19 cellular contexts compared by ENCODE assay signal in genomic region chr11:119782673-119783072, GRCh38. TPM values are rescaled to one million over a fixed set of nuclear protein-coding genes. Genes with fewer than 3 reads are reported as not detected.
DNase-seq lines count a peak whose midpoint lies in the region; ATAC-seq and TF ChIP-seq lines count a peak whose summit lies in the region.
"Had no signal": no experiment of that assay in that cellular context is flagged by ENCODE, and none has a peak within 500 bp of the region (broad histone marks: within the 10 kb centered on the region; RNA-seq: fewer than 3 reads in every experiment).

No MANE protein-coding gene starts in this region.

- H3K27ac Mint-ChIP-seq in WTC11: no peak overlapping the region
- H3K27ac Mint-ChIP-seq: activated B cell treated with CpG ODN at 0.5 μM for 24 hours, HFFc6 had no signal

- intact Hi-C loops in Right ventricle myocardium superior (cut with DNase I) (no loop called here), aorta (cut with DNase I) (no loop called here)

- WGBS in aorta, 2 donors: 8% methylated on average over 7 of the region's 7 CpGs

- DNase-seq in cardiac muscle cell (ENCODE audit: low read depth in 1 of 2, low spot score in 1 of 2) (peak in 1 of 2 donors; percentile 51), Right ventricle myocardium superior (no peak), WTC11 (ENCODE audit: low spot score) (no peak), iPS-NIHi11 (ENCODE audit: low spot score) (peak; percentile 54), aorta (peak in 1 of 2 donors; percentile 69), CD1c-positive myeloid dendritic cell (ENCODE audit: extremely low spot score) (no peak), OCI-M1 (lab: John Stamatoyannopoulos, UW) (no peak)
- DNase-seq: activated B cell treated with CpG ODN at 0.5 μM for 24 hours; DMS 273 treated with DMSO at 0.1 percent for 48 hours; effector CD8-positive, alpha-beta T cell; HFFc6; left cardiac atrium; naive thymus-derived CD8-positive, alpha-beta T cell; NCI-H1417; NCI-H510A treated with DMSO at 0.1 percent for 48 hours; SK-N-SH; small intestine; transverse colon had no signal

- H3K4me1 Mint-ChIP-seq in WTC11: peaks cover 17% of the 10 kb centered on the region
- H3K4me1 Mint-ChIP-seq: activated B cell treated with CpG ODN at 0.5 μM for 24 hours; naive thymus-derived CD8-positive, alpha-beta T cell had no signal

- no peaks in the 10 kb centered on the region; the same call in 1 of the 2 replicates for H3K27me3 Mint-ChIP-seq in WTC11 (ENCODE audit: low read depth)

- H3K9me3 Mint-ChIP-seq in WTC11: no peaks in the 10 kb centered on the region
- H3K9me3 Mint-ChIP-seq: activated B cell treated with CpG ODN at 0.5 μM for 24 hours; naive thymus-derived CD8-positive, alpha-beta T cell had no signal

- H3K9me3 ChIP-seq in cardiac muscle cell (ENCODE audit: low read depth) (no peaks in the 10 kb centered on the region), aorta (ENCODE audit: control insufficient read depth, low read length) (no peaks in the 10 kb centered on the region)
- H3K9me3 ChIP-seq: SK-N-SH, transverse colon had no signal

- H3K27me3 ChIP-seq in cardiac muscle cell: no peaks in the 10 kb centered on the region
- H3K27me3 ChIP-seq in aorta (ENCODE audit: control insufficient read depth in 1 of 2, insufficient read depth in 2 of 2, low read length in 1 of 2): no peaks in the 10 kb centered on the region
- H3K27me3 ChIP-seq: transverse colon had no signal

- TF ChIP-seq CTCF in cardiac muscle cell (IDR thresholded peaks at IDR 0.05; ENCODE audit: low read depth, low read length) (no peak), WTC11 (IDR thresholded peaks at IDR 0.05) (no peak)

- H3K36me3 ChIP-seq in cardiac muscle cell: no peaks in the 10 kb centered on the region
- no peaks in the 10 kb centered on the region for H3K36me3 ChIP-seq in aorta (ENCODE audit: control insufficient read depth in 1 of 2, insufficient read depth in 2 of 2, low read length in 1 of 2)
- H3K36me3 ChIP-seq: transverse colon had no signal

- no peak for ATAC-seq in Right ventricle myocardium superior (ENCODE audit: poor library complexity)
- ATAC-seq in WTC11: peak; percentile 51
- peak; percentile 39 for ATAC-seq in aorta (ENCODE audit: low FRiP score)
- ATAC-seq in HG03095 (IDR thresholded peaks at IDR 0.05; ENCODE audit: unreplicated experiment): no peak
- ATAC-seq: naive thymus-derived CD8-positive, alpha-beta T cell had no signal

- H3K4me3 ChIP-seq in cardiac muscle cell (no peak overlapping the region), aorta (ENCODE audit: low read length in 2 of 2) (no peak overlapping the region)
- H3K4me3 ChIP-seq: transverse colon had no signal

- no peak overlapping the region for H3K4me3 Mint-ChIP-seq in WTC11
- H3K4me3 Mint-ChIP-seq: activated B cell treated with CpG ODN at 0.5 μM for 24 hours; HFFc6; naive thymus-derived CD8-positive, alpha-beta T cell had no signal

- no peaks in the 10 kb centered on the region for H3K36me3 Mint-ChIP-seq in WTC11
- H3K36me3 Mint-ChIP-seq: naive thymus-derived CD8-positive, alpha-beta T cell had no signal

- H3K27ac ChIP-seq in cardiac muscle cell: peak overlapping the region; percentile 85
- no peak overlapping the region for H3K27ac ChIP-seq in aorta (ENCODE audit: low read depth in 1 of 2, low read length in 2 of 2)
- H3K27ac ChIP-seq: transverse colon had no signal

- POLR2A ChIA-PET in WTC11 (lab: Charles Lee): no interaction called here

- H3K4me1 ChIP-seq in cardiac muscle cell (ENCODE audit: low read depth) (peaks cover 56% of the 10 kb centered on the region), aorta (ENCODE audit: control insufficient read depth in 1 of 2, insufficient read depth in 2 of 2, low read length in 2 of 2) (no peaks in the 10 kb centered on the region)

- CTCF ChIA-PET in WTC11 (lab: Charles Lee): interaction anchor here (0.6 to 1.8 kb wide), 5 partner anchors 9 to 444 kb away, joined by 3 to 8 read pairs (median 3); no protein-coding TSS in a partner anchor

TF ChIP-seq in WTC11, 78 proteins besides CTCF, POLR2A, EP300 and RAD21 (continues in another document):
- TF ChIP-seq SMAD4 (CRISPR knock-in tag; IDR thresholded peaks at IDR 0.05): no peak
- TF ChIP-seq FOXJ3 (CRISPR knock-in tag; IDR thresholded peaks at IDR 0.05; ENCODE audit: borderline replicate concordance): no peak
- no peak for TF ChIP-seq NFYB (CRISPR knock-in tag; conservative IDR thresholded peaks at IDR 0.05; ENCODE audit: low read depth)
- TF ChIP-seq ZNF281 (CRISPR knock-in tag; IDR thresholded peaks at IDR 0.05): no peak
- TF ChIP-seq, protein P1, sequence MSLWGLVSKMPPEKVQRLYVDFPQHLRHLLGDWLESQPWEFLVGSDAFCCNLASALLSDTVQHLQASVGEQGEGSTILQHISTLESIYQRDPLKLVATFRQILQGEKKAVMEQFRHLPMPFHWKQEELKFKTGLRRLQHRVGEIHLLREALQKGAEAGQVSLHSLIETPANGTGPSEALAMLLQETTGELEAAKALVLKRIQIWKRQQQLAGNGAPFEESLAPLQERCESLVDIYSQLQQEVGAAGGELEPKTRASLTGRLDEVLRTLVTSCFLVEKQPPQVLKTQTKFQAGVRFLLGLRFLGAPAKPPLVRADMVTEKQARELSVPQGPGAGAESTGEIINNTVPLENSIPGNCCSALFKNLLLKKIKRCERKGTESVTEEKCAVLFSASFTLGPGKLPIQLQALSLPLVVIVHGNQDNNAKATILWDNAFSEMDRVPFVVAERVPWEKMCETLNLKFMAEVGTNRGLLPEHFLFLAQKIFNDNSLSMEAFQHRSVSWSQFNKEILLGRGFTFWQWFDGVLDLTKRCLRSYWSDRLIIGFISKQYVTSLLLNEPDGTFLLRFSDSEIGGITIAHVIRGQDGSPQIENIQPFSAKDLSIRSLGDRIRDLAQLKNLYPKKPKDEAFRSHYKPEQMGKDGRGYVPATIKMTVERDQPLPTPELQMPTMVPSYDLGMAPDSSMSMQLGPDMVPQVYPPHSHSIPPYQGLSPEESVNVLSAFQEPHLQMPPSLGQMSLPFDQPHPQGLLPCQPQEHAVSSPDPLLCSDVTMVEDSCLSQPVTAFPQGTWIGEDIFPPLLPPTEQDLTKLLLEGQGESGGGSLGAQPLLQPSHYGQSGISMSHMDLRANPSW (CRISPR knock-in tag; conservative IDR thresholded peaks at IDR 0.05; ENCODE audit: low read depth): no peak
- no peak for TF ChIP-seq ZNF396 (CRISPR knock-in tag; IDR thresholded peaks at IDR 0.05; ENCODE audit: borderline replicate concordance)
- TF ChIP-seq, protein P2, sequence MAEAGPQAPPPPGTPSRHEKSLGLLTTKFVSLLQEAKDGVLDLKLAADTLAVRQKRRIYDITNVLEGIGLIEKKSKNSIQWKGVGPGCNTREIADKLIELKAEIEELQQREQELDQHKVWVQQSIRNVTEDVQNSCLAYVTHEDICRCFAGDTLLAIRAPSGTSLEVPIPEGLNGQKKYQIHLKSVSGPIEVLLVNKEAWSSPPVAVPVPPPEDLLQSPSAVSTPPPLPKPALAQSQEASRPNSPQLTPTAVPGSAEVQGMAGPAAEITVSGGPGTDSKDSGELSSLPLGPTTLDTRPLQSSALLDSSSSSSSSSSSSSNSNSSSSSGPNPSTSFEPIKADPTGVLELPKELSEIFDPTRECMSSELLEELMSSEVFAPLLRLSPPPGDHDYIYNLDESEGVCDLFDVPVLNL (CRISPR knock-in tag; IDR thresholded peaks at IDR 0.05; ENCODE audit: borderline replicate concordance, low read depth): no peak
- TF ChIP-seq, protein P3, sequence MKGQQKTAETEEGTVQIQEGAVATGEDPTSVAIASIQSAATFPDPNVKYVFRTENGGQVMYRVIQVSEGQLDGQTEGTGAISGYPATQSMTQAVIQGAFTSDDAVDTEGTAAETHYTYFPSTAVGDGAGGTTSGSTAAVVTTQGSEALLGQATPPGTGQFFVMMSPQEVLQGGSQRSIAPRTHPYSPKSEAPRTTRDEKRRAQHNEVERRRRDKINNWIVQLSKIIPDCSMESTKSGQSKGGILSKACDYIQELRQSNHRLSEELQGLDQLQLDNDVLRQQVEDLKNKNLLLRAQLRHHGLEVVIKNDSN (CRISPR knock-in tag; IDR thresholded peaks at IDR 0.05): no peak
- no peak for TF ChIP-seq ZNF317 (CRISPR knock-in tag; IDR thresholded peaks at IDR 0.05; ENCODE audit: borderline replicate concordance, low read depth)
- no peak for TF ChIP-seq CREM (CRISPR knock-in tag; IDR thresholded peaks at IDR 0.05)
- no peak for TF ChIP-seq ATF2 (CRISPR knock-in tag; IDR thresholded peaks at IDR 0.05; ENCODE audit: borderline replicate concordance, low read depth)
- no peak for TF ChIP-seq ETV6 (CRISPR knock-in tag; IDR thresholded peaks at IDR 0.05)

RNA-seq across cellular contexts. Expression of gene NECTIN1, which starts 53.7 kb away (rescaled TPM):
- total RNA-seq in cardiac muscle cell (9.1 and 11.8 TPM in 2 replicates), Right ventricle myocardium superior (15.0 TPM), WTC11 (2021) (68.4 to 86.2 TPM (median 69.5 TPM) in 3 replicates), aorta (1 to 10 TPM; 5.5 to 7.1 TPM)
- polyA plus RNA-seq in cardiac muscle cell (3.7 and 5.2 TPM in 2 replicates), aorta (1 to 10 TPM; 1.3 to 4.3 TPM)

Comparison
In these comparisons a context has a peak if more than half of its experiments do, and no peak if none do; other contexts are left out.
1. ATAC-seq: peak in WTC11 (single experiment) and aorta (single experiment); none in Right ventricle myocardium superior (single experiment) and HG03095 (single experiment).